ENCODE assay signal across 8 cellular contexts in genomic region chr1:226827458-226827857, GRCh38. TPM values are rescaled to one million over a fixed set of nuclear protein-coding genes. Genes with fewer than 3 reads are reported as not detected.
DNase-seq lines count a peak whose midpoint lies in the region; ATAC-seq and TF ChIP-seq lines count a peak whose summit lies in the region.

No MANE protein-coding gene starts in this region.

- no peaks in the 10 kb centered on the region for H3K27me3 ChIP-seq in Panc1 (ENCODE audit: control insufficient read depth, insufficient read depth, low read length)
- H3K27me3 ChIP-seq in PC-9 (ENCODE audit: insufficient read depth, low read depth) = no peaks in the 10 kb centered on the region

- no peaks in the 10 kb centered on the region for H4K20me1 ChIP-seq in PC-9 (ENCODE audit: insufficient read depth)

- DNase-seq in CMK (ENCODE audit: low read depth) (peak; percentile 12), Panc1 (ENCODE audit: low read depth, low spot score) (no peak), coronary artery (ENCODE audit: low spot score) (no peak), kidney glomerular epithelial cell (lab: John Stamatoyannopoulos, UW) (no peak), PC-9 (no peak), NCI-H2196 treated with DMSO at 0.1 percent for 48 hours (lab: John Stamatoyannopoulos, UW; ENCODE audit: unreplicated experiment) (no peak)

- no peaks in the 10 kb centered on the region for H3K9me2 ChIP-seq in PC-9 (ENCODE audit: insufficient read depth)

- H3K4me1 ChIP-seq in Panc1 (ENCODE audit: control insufficient read depth, insufficient read depth, low read length) (peaks cover 4% of the 10 kb centered on the region), PC-9 (replicated peaks; ENCODE audit: insufficient read depth) (peaks cover 20% of the 10 kb centered on the region)

- BruUV-seq in Panc1 (replicated peaks; lab: Mats Ljungman, UMichigan) (no TSS peak), PC-9 (replicated peaks; lab: Mats Ljungman, UMichigan) (no TSS peak)

- TF ChIP-seq CTCF in Panc1 (IDR thresholded peaks at IDR 0.05) (no peak), coronary artery (IDR thresholded peaks at IDR 0.05) (no peak), nephron (IDR thresholded peaks at IDR 0.05; ENCODE audit: unreplicated experiment in 3 of 3) (no peak), PC-9 (conservative IDR thresholded peaks at IDR 0.05) (no peak)

- H3K27ac Mint-ChIP-seq in nephron = peak overlapping the region; percentile 66 to 97 (median 78)

- no peak overlapping the region for H3K4me2 ChIP-seq in PC-9

- no peak overlapping the region for H2AFZ ChIP-seq in PC-9

- H3K27ac ChIP-seq in Panc1 (ENCODE audit: low read length) (peak overlapping the region; percentile 73; the same call in 1 of the 2 replicates), coronary artery (peak overlapping the region; percentile 65 to 80), PC-9 (no peak overlapping the region)

- H3K27me3 Mint-ChIP-seq in nephron (ENCODE audit: low read depth) = peaks cover 10% of the 10 kb centered on the region

- intact Hi-C loops in Panc1 (cut with micrococcal nuclease; ENCODE audit: unreplicated experiment) (loop anchor here (5.0 kb wide), 1 partner anchor 90 kb away; the partner anchor contains the start of gene ITPKB), PC-9 (cut with micrococcal nuclease; ENCODE audit: unreplicated experiment) (loop anchor here (10.0 kb wide), 1 partner anchor 617 kb away; no protein-coding TSS in a partner anchor)

- peaks cover 3% of the 10 kb centered on the region for H3K9me3 Mint-ChIP-seq in nephron

- in situ Hi-C loops in Panc1 (cut with HindIII; ENCODE audit: low pct_unique_long_range_greater_than_20kb, low sequenced_read_pairs) = no loop called here

- H3K36me3 ChIP-seq in Panc1 (ENCODE audit: control insufficient read depth, insufficient read depth, low read length) = no peaks in the 10 kb centered on the region
- H3K36me3 ChIP-seq in PC-9 (ENCODE audit: low read depth) = no peaks in the 10 kb centered on the region

- no peaks in the 10 kb centered on the region for H3K9me3 ChIP-seq in Panc1 (ENCODE audit: control insufficient read depth, insufficient read depth, low read depth, low read length)
- no peaks in the 10 kb centered on the region for H3K9me3 ChIP-seq in PC-9 (ENCODE audit: insufficient read depth, low read depth)

- H3K4me3 Mint-ChIP-seq in nephron = no peak overlapping the region

- H3K4me1 Mint-ChIP-seq in nephron = peaks cover 31% of the 10 kb centered on the region

- CTCF ChIA-PET in Panc1 (lab: Charles Lee) (interaction anchor here (1.9 kb wide), 1 partner anchor 194 kb away, joined by 8 read pairs; no protein-coding TSS in a partner anchor), PC-9 (lab: Charles Lee) (interaction anchor here (1.1 kb wide), 1 partner anchor 201 kb away, joined by 8 read pairs; no protein-coding TSS in a partner anchor)

- POLR2A ChIA-PET in Panc1 (lab: Charles Lee) (no interaction called here), PC-9 (lab: Charles Lee; ENCODE audit: unreplicated experiment) (no interaction called here)

- H3F3A ChIP-seq in PC-9 (ENCODE audit: insufficient read depth, low read depth) = peaks cover 3% of the 10 kb centered on the region; the same call in 1 of the 2 replicates

- ATAC-seq in Panc1 (no peak), HG03378 (IDR thresholded peaks at IDR 0.05; ENCODE audit: unreplicated experiment) (no peak)

- H3K36me3 Mint-ChIP-seq in nephron (ENCODE audit: low read depth) = no peaks in the 10 kb centered on the region

- H3K4me3 ChIP-seq in Panc1 (ENCODE audit: low read depth in 2 of 2, low read length in 2 of 2) (no peak overlapping the region), coronary artery (peak overlapping the region; percentile 44), PC-9 (no peak overlapping the region)

- no peaks in the 10 kb centered on the region for H3K79me2 ChIP-seq in PC-9 (ENCODE audit: low read depth)

RNA-seq across cellular contexts. Expression of gene PSEN2, which starts 43.0 kb away (rescaled TPM):
- total RNA-seq in Panc1 (2021; ENCODE audit: unreplicated experiment) = 33.3 TPM
- 25.4 TPM for polyA plus RNA-seq in Panc1 (2012; ENCODE audit: insufficient read length)
- total RNA-seq in PC-9 (2021) = 14.8 and 17.0 TPM in 2 replicates
